7 cellular contexts compared by ENCODE assay signal in genomic region chr4:101730291-101731117, GRCh38.
DNase-seq lines count a peak whose midpoint lies in the region; ATAC-seq, FAIRE-seq and TF ChIP-seq lines count a peak whose summit lies in the region.

No MANE protein-coding gene starts in this region.

- H3K36me3 Mint-ChIP-seq in T-cell = no peaks in the 10 kb centered on the region

- peak overlapping the region; percentile 94 for H2AFZ ChIP-seq in HCT116 (ENCODE audit: low read depth, low read length, poor library complexity, severe bottlenecking)

- ATAC-seq in HCT116 = peak; percentile 100
- peak in 3 of 4 experiments; percentile 56 to 68 (median 65) for ATAC-seq in T-cell (replicated peaks in 1 of 4)

- H4K20me1 ChIP-seq in HCT116 (ENCODE audit: insufficient read depth) = no peaks in the 10 kb centered on the region

- intact Hi-C loops in HCT116 (cut with micrococcal nuclease) = loop anchor here (1.0 to 5.0 kb wide), 2 partner anchors 383 to 561 kb away; partner anchors contain the start of gene PPP3CA

- RAD21 ChIA-PET in HCT116 (lab: Charles Lee; ENCODE audit: low non-redundant PET in 1 of 2, low total read pairs in 2 of 2, uncharacterized antibody in 2 of 2, unreplicated experiment in 2 of 2) = no interaction called here

- no peaks in the 10 kb centered on the region for H3K27me3 ChIP-seq in HCT116 (ENCODE audit: insufficient read depth, low read length)
- H3K27me3 ChIP-seq in MG63 = no peaks in the 10 kb centered on the region

- H3K9ac ChIP-seq in HCT116 (ENCODE audit: low read length) = no peak overlapping the region

- H3K9me3 ChIP-seq in HCT116 (ENCODE audit: control insufficient read depth in 1 of 2, insufficient read depth in 1 of 2, low read depth in 1 of 2, low read length in 2 of 2) (no peaks in the 10 kb centered on the region), MG63 (no peaks in the 10 kb centered on the region)

- H3K4me2 ChIP-seq in HCT116 (ENCODE audit: low read length) = no peak overlapping the region

- peak; percentile 90 for TF ChIP-seq RAD21 in HCT116 (IDR thresholded peaks at IDR 0.05; ENCODE audit: low read depth)

- CTCF ChIA-PET in HCT116 (lab: Charles Lee) = interaction anchor here (0.7 to 2.8 kb wide), 9 partner anchors 21 to 588 kb away, joined by 3 to 17 read pairs (median 3); partner anchors contain the start of gene PPP3CA
- CTCF ChIA-PET in T-cell (lab: Charles Lee) = interaction anchor here (0.5 to 2.9 kb wide), 14 partner anchors 19 to 1637 kb away, joined by 3 to 25 read pairs (median 3); partner anchors contain the start of gene BDH2 (in 1 of the 2)

- H3K4me3 Mint-ChIP-seq in T-cell = no peak overlapping the region

- no peaks in the 10 kb centered on the region; a peak in 1 of 4 replicates for H3K4me1 ChIP-seq in HCT116 (ENCODE audit: control insufficient read depth in 1 of 2, insufficient read depth in 2 of 2, low read length in 2 of 2)

- peak; percentile 47 to 75 (median 69); a peak in 5 of 6 replicates for TF ChIP-seq CTCF in HCT116 (IDR thresholded peaks at IDR 0.05 in 2 of 3, conservative IDR thresholded peaks at IDR 0.05 in 1 of 3; ENCODE audit: borderline replicate concordance in 1 of 3, insufficient read depth in 1 of 3, low read depth in 2 of 3, low read length in 2 of 3)

- FAIRE-seq in GM12891 (lab: Jason Lieb, UNC) = peak; percentile 90

- no peaks in the 10 kb centered on the region for H3K9me2 ChIP-seq in HCT116 (ENCODE audit: insufficient read depth)

- H3K79me2 ChIP-seq in HCT116 (ENCODE audit: insufficient read depth, low read length) = no peaks in the 10 kb centered on the region

- H3K27ac Mint-ChIP-seq in T-cell = no peak overlapping the region

- peaks cover 0 to 1% (median 0%) of the 10 kb centered on the region in 3 donors for H3K4me1 Mint-ChIP-seq in T-cell

- TF ChIP-seq POLR2A in GM12891 (IDR thresholded peaks at IDR 0.05; ENCODE audit: low read depth, low read length) (no peak), HCT116 (IDR thresholded peaks at IDR 0.05; ENCODE audit: borderline replicate concordance, extremely low read depth, insufficient read depth, insufficient read length) (no peak)

- no peaks in the 10 kb centered on the region for H3K36me3 ChIP-seq in HCT116 (ENCODE audit: control insufficient read depth in 1 of 2, insufficient read depth in 2 of 2, low read length in 2 of 2)
- no peaks in the 10 kb centered on the region for H3K36me3 ChIP-seq in MG63

- peaks cover 1 to 9% of the 10 kb centered on the region in 2 donors for H3K27me3 Mint-ChIP-seq in T-cell

- POLR2A ChIA-PET in HCT116 (lab: Charles Lee) = interaction anchor here (0.7 kb wide), 1 partner anchor 560 kb away, joined by 3 read pairs; no protein-coding TSS in a partner anchor
- POLR2A ChIA-PET in T-cell (lab: Charles Lee) = interaction anchor here in 1 of 2 donors (0.6 kb wide), 1 partner anchor 10 kb away, joined by 3 read pairs; no protein-coding TSS in a partner anchor

- BruUV-seq in HCT116 (replicated peaks; lab: Mats Ljungman, UMichigan) = no TSS peak

- no peaks in the 10 kb centered on the region for H3K9me3 Mint-ChIP-seq in T-cell

- DNase-seq in GM12891 (ENCODE audit: insufficient read length, low spot score) (peak; percentile 8), HCT116 (ENCODE audit: low read depth, low spot score) (peak; percentile 78), MG63 (peak; percentile 37), T-cell (peak in 30 of 34 experiments; percentile 0 to 41 (median 18)), astrocyte of the hippocampus (ENCODE audit: low read depth, low spot score) (peak; percentile 77), iPS-NIHi11 (ENCODE audit: low spot score) (peak; percentile 57)
- DNase-seq in stimulated activated CD4-positive, alpha-beta T cell treated with anti-CD3 and anti-CD28 coated beads, Interleukin-15, amount 100 ng/mL, for 1 hour (ENCODE audit: low read depth in 1 of 2, low spot score in 1 of 2) = peak; percentile 8 to 12

- H3K4me3 ChIP-seq in HCT116 (replicated peaks in 1 of 2; ENCODE audit: low read depth in 1 of 2, low read length in 2 of 2) = no peak overlapping the region
- no peak overlapping the region for H3K4me3 ChIP-seq in MG63

- H3K27ac ChIP-seq in HCT116 (ENCODE audit: low read depth, low read length) = no peak overlapping the region

TF ChIP-seq in GM12891, 5 proteins besides CTCF, POLR2A, EP300 and RAD21:
- TF ChIP-seq SPI1 (IDR thresholded peaks at IDR 0.05; ENCODE audit: low read depth, low read length) = no peak
- no peak for TF ChIP-seq TAF1 (IDR thresholded peaks at IDR 0.05; ENCODE audit: low read depth, low read length)
- no peak for TF ChIP-seq PAX5 (IDR thresholded peaks at IDR 0.05; ENCODE audit: insufficient read depth, low read length, severe bottlenecking)
- no peak for TF ChIP-seq POLR2AphosphoS5 (IDR thresholded peaks at IDR 0.05; ENCODE audit: low read depth, low read length)
- no peak for TF ChIP-seq POU2F2 (IDR thresholded peaks at IDR 0.05; ENCODE audit: low read depth, low read length)

TF ChIP-seq in HCT116, 20 proteins besides CTCF, POLR2A, EP300 and RAD21:
- TF ChIP-seq CBX3 (IDR thresholded peaks at IDR 0.05; ENCODE audit: low read depth) (peak; percentile 93), EGR1 (IDR thresholded peaks at IDR 0.05; ENCODE audit: low read depth) (no peak), ZFX (IDR thresholded peaks at IDR 0.05) (no peak), MAX (IDR thresholded peaks at IDR 0.05) (peak; percentile 96)

Comparison
In these comparisons a context has a peak if more than half of its experiments do, and no peak if none do; other contexts are left out.
1. DNase-seq: peak in every context shown above with its lines; median percentile 78 in HCT116; 77 in astrocyte of the hippocampus; 57 in iPS-NIHi11; 37 in MG63; 18 in T-cell; 10 in stimulated activated CD4-positive, alpha-beta T cell treated with anti-CD3 and anti-CD28 coated beads, Interleukin-15, amount 100 ng/mL, for 1 hour; 8 in GM12891.